In the genomic region with DNA sequence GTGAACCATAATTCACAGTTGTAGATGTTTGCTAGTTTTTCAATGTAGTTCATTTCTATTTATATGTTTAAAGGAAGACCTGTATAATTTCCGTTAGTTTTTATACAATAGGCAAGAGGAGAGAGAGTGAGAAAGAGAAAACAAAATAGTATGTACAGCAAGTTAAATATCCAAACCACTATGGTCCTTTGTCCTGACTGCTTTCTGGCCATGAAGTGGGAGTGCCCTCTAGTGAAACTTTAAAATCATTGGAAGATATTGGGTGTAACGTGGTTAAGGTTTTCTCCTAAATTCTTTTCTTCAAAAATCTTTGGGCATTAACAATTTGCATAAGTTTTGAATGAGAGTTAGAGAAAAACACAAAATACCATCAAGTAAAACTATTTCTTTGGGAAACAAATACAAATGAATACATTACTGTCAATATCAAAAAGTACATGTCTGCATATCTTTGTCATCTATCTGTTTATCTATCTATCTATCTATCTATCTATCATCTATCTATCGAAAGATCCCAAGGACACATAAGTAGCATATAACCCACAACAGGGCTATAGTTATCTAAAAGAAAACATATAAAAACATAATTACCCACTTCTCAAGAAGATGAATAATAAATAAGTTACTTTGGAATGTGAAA, we compare ENCODE assay signal across 8 cellular contexts.
DNase-seq lines count a peak whose midpoint lies in the region; ATAC-seq and TF ChIP-seq lines count a peak whose summit lies in the region.

No MANE protein-coding gene starts in this region.

- ATAC-seq in GM21447 (IDR thresholded peaks at IDR 0.05; ENCODE audit: unreplicated experiment) (no peak), HG02970 (IDR thresholded peaks at IDR 0.05; ENCODE audit: low FRiP score, unreplicated experiment) (no peak)

- no peak overlapping the region for H3K27ac ChIP-seq in SK-N-MC
- H3K27ac ChIP-seq in hepatocyte: no peak overlapping the region
- no peak overlapping the region for H3K27ac ChIP-seq in uterus

- no peaks in the 10 kb centered on the region for H3K79me2 ChIP-seq in hepatocyte

- H3K27me3 ChIP-seq in hepatocyte (peaks cover 12% of the 10 kb centered on the region), uterus (no peaks in the 10 kb centered on the region)

- no peak overlapping the region for H3K4me2 ChIP-seq in hepatocyte

- peak; percentile 91 for TF ChIP-seq CTCF in hepatocyte (IDR thresholded peaks at IDR 0.05; ENCODE audit: poor library complexity)
- TF ChIP-seq CTCF in uterus (IDR thresholded peaks at IDR 0.05): peak in 3 of 4 experiments; percentile 11 to 42 (median 23)

- H3K36me3 ChIP-seq in SK-N-MC (ENCODE audit: insufficient read depth, low read length) (no peaks in the 10 kb centered on the region), hepatocyte (replicated peaks; ENCODE audit: insufficient read depth, low read depth) (no peaks in the 10 kb centered on the region), uterus (no peaks in the 10 kb centered on the region)

- H3K9me3 ChIP-seq in SK-N-MC (ENCODE audit: low read depth, low read length) (no peaks in the 10 kb centered on the region), hepatocyte (ENCODE audit: low read depth) (no peaks in the 10 kb centered on the region), uterus (no peaks in the 10 kb centered on the region)

- no peak for TF ChIP-seq POLR2A in uterus (IDR thresholded peaks at IDR 0.05)

- no peak overlapping the region for H2AFZ ChIP-seq in hepatocyte

- no peaks in the 10 kb centered on the region for H3K9me2 ChIP-seq in hepatocyte (replicated peaks; ENCODE audit: insufficient read depth)

- intact Hi-C loops in uterus (cut with DNase I; ENCODE audit: low total_unique reads): no loop called here

- H3K4me3 ChIP-seq in SK-N-MC (no peak overlapping the region), hepatocyte (no peak overlapping the region), uterus (no peak overlapping the region)

- H3K4me1 ChIP-seq in hepatocyte (ENCODE audit: insufficient read depth): no peaks in the 10 kb centered on the region
- no peaks in the 10 kb centered on the region for H3K4me1 ChIP-seq in uterus

- peak; percentile 64 for DNase-seq in DMS79 treated with DMSO at 0.1 percent for 48 hours (lab: John Stamatoyannopoulos, UW)
- DNase-seq in M059J (ENCODE audit: low read depth): peak; percentile 63
- peak; percentile 62 for DNase-seq in SK-N-MC (ENCODE audit: low read depth, low spot score)
- peak; percentile 54 for DNase-seq in hepatocyte (ENCODE audit: low spot score)
- DNase-seq in uterus: no peak
- no peak for DNase-seq in activated T-cell treated with anti-CD3 and anti-CD28 coated beads, Interleukin-2, amount 50 U/mL, for 48 hours

- H4K20me1 ChIP-seq in hepatocyte (ENCODE audit: insufficient read depth, poor library complexity, severe bottlenecking): no peaks in the 10 kb centered on the region

- H3K9ac ChIP-seq in SK-N-MC (ENCODE audit: insufficient read length): no peak overlapping the region

- 20% methylated on average over 3 of the region's 3 CpGs for WGBS in hepatocyte (ENCODE audit: low lambda C conversion rate, missing lambda C conversion rate)

Comparison
In these comparisons a context has a peak if more than half of its experiments do, and no peak if none do; other contexts are left out.
1. DNase-seq: peak in DMS79 treated with DMSO at 0.1 percent for 48 hours (single experiment), M059J (single experiment), SK-N-MC (single experiment) and hepatocyte (single experiment); none in uterus (0 of 2) and activated T-cell treated with anti-CD3 and anti-CD28 coated beads, Interleukin-2, amount 50 U/mL, for 48 hours (0 of 2).